8 cellular contexts compared by ENCODE assay signal in the genomic region with DNA sequence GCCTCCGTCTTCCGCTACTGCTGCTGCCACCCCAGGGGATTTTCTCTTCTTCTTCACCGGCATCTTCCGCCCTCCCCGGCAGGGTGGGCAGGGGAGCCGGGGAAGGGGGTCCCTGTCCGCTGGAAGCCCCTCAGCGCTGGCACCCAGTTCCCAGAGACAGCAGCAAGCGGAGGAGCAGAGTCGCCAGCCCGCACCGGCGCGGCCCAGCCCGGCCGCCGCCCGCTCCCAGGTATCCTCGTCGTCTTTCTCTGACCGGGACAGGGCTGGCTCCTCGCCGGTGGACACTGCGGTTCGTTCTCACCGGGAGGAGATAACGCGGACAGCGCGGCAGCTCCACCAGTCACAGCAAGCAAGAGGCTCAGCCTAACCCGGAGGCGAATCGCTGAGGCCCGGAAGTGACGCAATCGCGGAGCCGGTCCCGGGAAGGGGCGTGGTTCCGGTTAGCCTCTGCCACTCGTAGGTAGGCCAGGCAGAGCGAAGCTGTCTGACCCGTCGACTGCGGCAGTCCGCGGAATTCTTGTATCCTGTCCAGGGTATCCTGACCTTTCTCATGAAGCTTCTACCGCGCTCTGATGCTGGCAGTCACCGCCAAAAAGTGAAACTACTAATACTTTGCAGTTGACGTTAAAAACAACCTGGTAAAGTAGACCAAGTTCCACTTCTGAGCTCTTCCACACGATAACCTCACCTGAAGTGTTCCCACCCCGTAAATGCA. TPM values are rescaled to one million over a fixed set of nuclear protein-coding genes. Genes with fewer than 3 reads are reported as not detected.
A peak's percentile ranks its signal among the peaks of the same experiment; 100 is the strongest.
DNase-seq lines count a peak whose midpoint lies in the region; ATAC-seq, FAIRE-seq and TF ChIP-seq lines count a peak whose summit lies in the region.

A gene (minus strand): TSS at position 351 of the 715 bp plus-strand sequence. CDS start 288 bp downstream, at position 63.

- H2AFZ ChIP-seq in OCI-LY1 (ENCODE audit: low read length) = peak within 1 kb of the TSS; percentile 70

- peaks cover 15% of the 10 kb centered on the region for H3K4me1 ChIP-seq in HUES64 (ENCODE audit: insufficient read depth, low read length)
- peaks cover 36% of the 10 kb centered on the region for H3K4me1 ChIP-seq in OCI-LY1 (ENCODE audit: insufficient read depth, low read length, severe bottlenecking)
- H3K4me1 ChIP-seq in mesodermal cell (ENCODE audit: control insufficient read depth, insufficient read depth, low read length, poor library complexity, severe bottlenecking) = no peaks in the 10 kb centered on the region

- TSS peak; percentile 90 for BruUV-seq in Calu3 (replicated peaks; lab: Mats Ljungman, UMichigan)

- WGBS in HUES64 = under 1% methylated on average over 54 of the region's 54 CpGs
- WGBS in mesodermal cell (ENCODE audit: insufficient coverage in 2 of 2), 2 experiments = 0% methylated on average over 34 to 48 of the region's 54 CpGs

- peak; percentile 86 for FAIRE-seq in endometrium (lab: Jason Lieb, UNC)

- CTCF ChIA-PET in Calu3 (lab: Charles Lee) = interaction anchor here (1.8 kb wide), 1 partner anchor 17 kb away, joined by 9 read pairs; a partner anchor contains a TSS

- H3K36me3 ChIP-seq in HUES64 (ENCODE audit: insufficient read depth, low read length) (peaks cover 34% of the 10 kb centered on the region), OCI-LY1 (ENCODE audit: insufficient read depth, low read length) (peaks cover 24% of the 10 kb centered on the region), mesodermal cell (ENCODE audit: control insufficient read depth, insufficient read depth, low read length) (peaks cover 17% of the 10 kb centered on the region)

- H3K27ac ChIP-seq in HUES64 (ENCODE audit: low read depth, low read length) (peak within 1 kb of the TSS; percentile 94), OCI-LY1 (ENCODE audit: low read depth, low read length, poor library complexity, severe bottlenecking) (peak within 1 kb of the TSS; percentile 46), mesodermal cell (ENCODE audit: low read depth, low read length, severe bottlenecking) (peak within 1 kb of the TSS; percentile 91)

- H3K4me2 ChIP-seq in OCI-LY1 (ENCODE audit: low read length) = peak within 1 kb of the TSS; percentile 90

- peak; percentile 99 for ATAC-seq in GM21447 (IDR thresholded peaks at IDR 0.05; ENCODE audit: unreplicated experiment)

- no peaks in the 10 kb centered on the region for H3K4me1 Mint-ChIP-seq in Calu3 (ENCODE audit: low read depth, unreplicated experiment)

- peak within 1 kb of the TSS; percentile 94 for H3K4me3 ChIP-seq in HUES64 (ENCODE audit: low read length)
- H3K4me3 ChIP-seq in OCI-LY1 (ENCODE audit: low read depth, low read length, poor library complexity, severe bottlenecking) = peak within 1 kb of the TSS; percentile 97
- H3K4me3 ChIP-seq in mesodermal cell (ENCODE audit: extremely low read depth, insufficient read depth, low read length, poor library complexity, severe bottlenecking) = peak within 1 kb of the TSS; percentile 98

- H3K27me3 Mint-ChIP-seq in Calu3 (ENCODE audit: unreplicated experiment) = no peaks in the 10 kb centered on the region

- H3K36me3 Mint-ChIP-seq in Calu3 (ENCODE audit: insufficient read depth, unreplicated experiment) = peaks cover 32% of the 10 kb centered on the region

- peak within 1 kb of the TSS; percentile 85 for H3K4me3 Mint-ChIP-seq in Calu3 (ENCODE audit: low read depth, unreplicated experiment)

- no peaks in the 10 kb centered on the region for H4K20me1 ChIP-seq in OCI-LY1 (ENCODE audit: insufficient read depth, low read length)

- H3F3A ChIP-seq in OCI-LY1 (ENCODE audit: insufficient read depth, low read length) = no peaks in the 10 kb centered on the region

- no peak for TF ChIP-seq CTCF in Calu3 (IDR thresholded peaks at IDR 0.05; ENCODE audit: unreplicated experiment)
- TF ChIP-seq CTCF in OCI-LY1 (IDR thresholded peaks at IDR 0.05; ENCODE audit: low read length) = no peak

- intact Hi-C loops in Calu3 (cut with micrococcal nuclease; ENCODE audit: unreplicated experiment) = no loop called here

- H3K9me3 Mint-ChIP-seq in Calu3 (ENCODE audit: low read depth, unreplicated experiment) = no peaks in the 10 kb centered on the region

- peak; percentile 93 for DNase-seq in Calu3
- peak; percentile 97 for DNase-seq in activated CD8-positive, alpha-beta memory T cell treated with anti-CD3 and anti-CD28 coated beads, Interleukin-2, amount 50 U/mL, for 4 hours
- DNase-seq in stimulated activated CD8-positive, alpha-beta memory T cell treated with anti-CD3 and anti-CD28 coated beads, Interleukin-15, amount 100 ng/mL, for 4 hours (ENCODE audit: low read depth in 2 of 2) = peak; percentile 89 to 92

- H3K27ac Mint-ChIP-seq in Calu3 (ENCODE audit: unreplicated experiment) = peak within 1 kb of the TSS; percentile 85

- H3K79me2 ChIP-seq in OCI-LY1 (ENCODE audit: insufficient read depth, low read length) = peaks cover 43% of the 10 kb centered on the region

- H3K9ac ChIP-seq in HUES64 (ENCODE audit: low read depth, low read length) (peak within 1 kb of the TSS; percentile 93), OCI-LY1 (ENCODE audit: low read length) (peak within 1 kb of the TSS; percentile 98)

- peaks cover 29% of the 10 kb centered on the region for H3K27me3 ChIP-seq in HUES64 (ENCODE audit: insufficient read depth, low read length)
- H3K27me3 ChIP-seq in OCI-LY1 (ENCODE audit: insufficient read depth, low read length) = no peaks in the 10 kb centered on the region

- no peaks in the 10 kb centered on the region for H3K9me3 ChIP-seq in HUES64 (ENCODE audit: insufficient read depth, low read depth, low read length)
- no peaks in the 10 kb centered on the region for H3K9me3 ChIP-seq in OCI-LY1 (ENCODE audit: low read length)
- no peaks in the 10 kb centered on the region for H3K9me3 ChIP-seq in mesodermal cell (ENCODE audit: control insufficient read depth, low read length)

- H3K9me2 ChIP-seq in OCI-LY1 (ENCODE audit: low read depth, low read length) = no peaks in the 10 kb centered on the region

RNA-seq across cellular contexts. Expression of the gene that starts here (rescaled TPM):
- total RNA-seq in Calu3 (2022) = 23.1 and 26.7 TPM in 2 replicates
- 75.7 TPM for polyA plus RNA-seq in HUES64 (2013, experiment 1 of 2)
- 73.0 TPM for polyA plus RNA-seq in HUES64 (2013, experiment 2 of 2)
- polyA plus RNA-seq in mesodermal cell (2013, experiment 1 of 2) = 52.4 TPM
- polyA plus RNA-seq in mesodermal cell (2013, experiment 2 of 2) = 57.9 TPM

Comparison
In these comparisons a context has a peak if more than half of its experiments do, and no peak if none do; other contexts are left out.
1. Peak in every context shown above with its lines: DNase-seq, ATAC-seq, H3K4me3 ChIP-seq and H3K27ac ChIP-seq.